In the genomic region with DNA sequence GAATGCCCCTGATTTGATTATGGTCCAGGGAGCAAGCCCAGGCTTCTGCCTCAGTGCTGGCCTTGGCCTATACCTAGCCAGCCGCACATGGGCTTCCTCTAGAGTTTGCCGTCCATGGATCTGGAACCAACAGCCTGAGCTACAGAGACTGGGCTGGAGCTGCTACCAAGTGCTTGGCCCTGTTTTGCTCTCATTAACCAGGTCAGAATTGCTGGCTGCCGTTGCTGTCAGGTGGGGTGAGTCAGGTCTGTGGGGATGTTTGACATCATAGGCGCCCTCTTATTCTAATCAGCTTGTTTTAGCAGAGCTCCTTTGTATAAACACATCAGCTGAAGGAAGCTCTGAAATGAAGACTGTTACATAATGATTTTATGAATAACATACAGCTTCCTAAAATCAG, we compare ENCODE assay signal across 1 cellular context.
TF ChIP-seq lines count a peak whose summit lies in the region.

No MANE protein-coding gene starts in this region.

TF ChIP-seq in SK-N-SH, 30 proteins besides CTCF, POLR2A, EP300 and RAD21 (continued from another document):
- TF ChIP-seq FOXJ3 (CRISPR knock-in tag; IDR thresholded peaks at IDR 0.05) (no peak), NRF1 (IDR thresholded peaks at IDR 0.05; ENCODE audit: low read depth, low read length) (no peak)
- TF ChIP-seq, protein P1, sequence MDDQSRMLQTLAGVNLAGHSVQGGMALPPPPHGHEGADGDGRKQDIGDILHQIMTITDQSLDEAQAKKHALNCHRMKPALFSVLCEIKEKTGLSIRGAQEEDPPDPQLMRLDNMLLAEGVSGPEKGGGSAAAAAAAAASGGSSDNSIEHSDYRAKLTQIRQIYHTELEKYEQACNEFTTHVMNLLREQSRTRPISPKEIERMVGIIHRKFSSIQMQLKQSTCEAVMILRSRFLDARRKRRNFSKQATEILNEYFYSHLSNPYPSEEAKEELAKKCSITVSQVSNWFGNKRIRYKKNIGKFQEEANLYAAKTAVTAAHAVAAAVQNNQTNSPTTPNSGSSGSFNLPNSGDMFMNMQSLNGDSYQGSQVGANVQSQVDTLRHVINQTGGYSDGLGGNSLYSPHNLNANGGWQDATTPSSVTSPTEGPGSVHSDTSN (IDR thresholded peaks at IDR 0.05): no peak
